Comparison of ENCODE assay signal across 29 cellular contexts in genomic region chr2:189538402-189538801, GRCh38.
"Had no signal": no experiment of that assay in that cellular context is flagged by ENCODE, and none has a peak within 500 bp of the region (broad histone marks: within the 10 kb centered on the region; RNA-seq: fewer than 3 reads in every experiment).

No MANE protein-coding gene starts in this region.

- ATAC-seq: stimulated activated effector memory CD8-positive, alpha-beta T cell treated with anti-CD3 and anti-CD28 coated beads, Interleukin-12 subunit alpha, Interleukin-12 subunit beta, amount 100 ng/mL, for 72 hours; stimulated activated memory B cell treated with anti-CD40 and anti-IgM and Interleukin-4, amounts not matched to agents 10 μg/mL and 1 μg/mL and 100 μg/mL, for 72 hours; stimulated activated naive B cell treated with anti-CD40 and anti-IgM and Interleukin-4, amounts not matched to agents 10 μg/mL and 1 μg/mL and 100 μg/mL, for 72 hours; stimulated activated naive CD8-positive, alpha-beta T cell treated with anti-CD3 and anti-CD28 coated beads, Interleukin-15, amount 100 ng/mL, for 72 hours; stimulated activated naive CD8-positive, alpha-beta T cell treated with anti-CD3 and anti-CD28 coated beads, Interleukin-15, Interleukin-2, amounts not matched to agents 100 U/mL and 50 U/mL, for 24 hours; upper lobe of right lung had no signal

- H3K27me3 ChIP-seq: stomach, suprapubic skin, testis, thyroid gland, tibial artery, tibial nerve, transverse colon, upper lobe of left lung, upper lobe of right lung, uterus, vagina had no signal

- H3K27ac Mint-ChIP-seq: stimulated activated effector memory CD8-positive, alpha-beta T cell treated with anti-CD3 and anti-CD28 coated beads, Interleukin-12 subunit alpha, Interleukin-12 subunit beta, amount 100 ng/mL, for 72 hours; stimulated activated memory B cell treated with anti-CD40 and anti-IgM and Interleukin-4, amounts not matched to agents 10 μg/mL and 1 μg/mL and 100 μg/mL, for 72 hours; stimulated activated naive B cell treated with anti-CD40 and anti-IgM and Interleukin-4, amounts not matched to agents 10 μg/mL and 1 μg/mL and 100 μg/mL, for 72 hours; stimulated activated naive CD8-positive, alpha-beta T cell treated with anti-CD3 and anti-CD28 coated beads, Interleukin-15, amount 100 ng/mL, for 72 hours; stimulated activated naive CD8-positive, alpha-beta T cell treated with anti-CD3 and anti-CD28 coated beads, Interleukin-15, Interleukin-2, amounts not matched to agents 100 ng/mL and 50 ng/mL, for 24 hours; type B pancreatic cell had no signal

- H3K4me3 Mint-ChIP-seq: stimulated activated effector memory CD8-positive, alpha-beta T cell treated with anti-CD3 and anti-CD28 coated beads, Interleukin-12 subunit alpha, Interleukin-12 subunit beta, amount 100 ng/mL, for 72 hours; stimulated activated memory B cell treated with anti-CD40 and anti-IgM and Interleukin-4, amounts not matched to agents 10 μg/mL and 1 μg/mL and 100 μg/mL, for 72 hours; stimulated activated naive B cell treated with anti-CD40 and anti-IgM and Interleukin-4, amounts not matched to agents 10 μg/mL and 1 μg/mL and 100 μg/mL, for 72 hours; stimulated activated naive CD8-positive, alpha-beta T cell treated with anti-CD3 and anti-CD28 coated beads, Interleukin-15, amount 100 ng/mL, for 72 hours; stimulated activated naive CD8-positive, alpha-beta T cell treated with anti-CD3 and anti-CD28 coated beads, Interleukin-15, Interleukin-2, amounts not matched to agents 100 ng/mL and 50 ng/mL, for 24 hours; type B pancreatic cell had no signal

- H3K27ac ChIP-seq: stomach, suprapubic skin, testis, thoracic aorta, thyroid gland, tibial artery, tibial nerve, transverse colon, upper lobe of left lung, upper lobe of right lung, vagina had no signal

- H3K9me3 ChIP-seq: stomach, suprapubic skin, testis, thoracic aorta, thyroid gland, tibial artery, tibial nerve, transverse colon, upper lobe of left lung, upper lobe of right lung, uterus, vagina had no signal

- H3K4me1 Mint-ChIP-seq: stimulated activated effector memory CD8-positive, alpha-beta T cell treated with anti-CD3 and anti-CD28 coated beads, Interleukin-12 subunit alpha, Interleukin-12 subunit beta, amount 100 ng/mL, for 72 hours; stimulated activated memory B cell treated with anti-CD40 and anti-IgM and Interleukin-4, amounts not matched to agents 10 μg/mL and 1 μg/mL and 100 μg/mL, for 72 hours; stimulated activated naive B cell treated with anti-CD40 and anti-IgM and Interleukin-4, amounts not matched to agents 10 μg/mL and 1 μg/mL and 100 μg/mL, for 72 hours; stimulated activated naive CD8-positive, alpha-beta T cell treated with anti-CD3 and anti-CD28 coated beads, Interleukin-15, amount 100 ng/mL, for 72 hours had no signal

- H3K9me3 Mint-ChIP-seq: stimulated activated effector memory CD8-positive, alpha-beta T cell treated with anti-CD3 and anti-CD28 coated beads, Interleukin-12 subunit alpha, Interleukin-12 subunit beta, amount 100 ng/mL, for 72 hours; stimulated activated naive CD8-positive, alpha-beta T cell treated with anti-CD3 and anti-CD28 coated beads, Interleukin-15, Interleukin-2, amounts not matched to agents 100 ng/mL and 50 ng/mL, for 24 hours had no signal

- H3K36me3 Mint-ChIP-seq: stimulated activated effector memory CD8-positive, alpha-beta T cell treated with anti-CD3 and anti-CD28 coated beads, Interleukin-12 subunit alpha, Interleukin-12 subunit beta, amount 100 ng/mL, for 72 hours; stimulated activated memory B cell treated with anti-CD40 and anti-IgM and Interleukin-4, amounts not matched to agents 10 μg/mL and 1 μg/mL and 100 μg/mL, for 72 hours; stimulated activated naive B cell treated with anti-CD40 and anti-IgM and Interleukin-4, amounts not matched to agents 10 μg/mL and 1 μg/mL and 100 μg/mL, for 72 hours; type B pancreatic cell had no signal

- H3K27me3 Mint-ChIP-seq: stimulated activated naive CD8-positive, alpha-beta T cell treated with anti-CD3 and anti-CD28 coated beads, Interleukin-15, amount 100 ng/mL, for 72 hours; stimulated activated naive CD8-positive, alpha-beta T cell treated with anti-CD3 and anti-CD28 coated beads, Interleukin-15, Interleukin-2, amounts not matched to agents 100 ng/mL and 50 ng/mL, for 24 hours; type B pancreatic cell had no signal

- FAIRE-seq: urothelium cell line had no signal

- H3K4me3 ChIP-seq: stomach, suprapubic skin, testis, thoracic aorta, thyroid gland, tibial artery, tibial nerve, transverse colon, upper lobe of left lung, upper lobe of right lung, uterus, vagina had no signal

- DNase-seq: stimulated activated CD4-positive, alpha-beta T cell treated with anti-CD3 and anti-CD28 coated beads, Interleukin-2, amount 100 ng/mL, for 48 hours; stimulated activated CD4-positive, alpha-beta T cell treated with anti-CD3 and anti-CD28 coated beads, Interleukin-4, amount 100 ng/mL, for 1 hour; stimulated activated CD4-positive, alpha-beta T cell treated with anti-CD3 and anti-CD28 coated beads, Interleukin-4, amount 100 ng/mL, for 24 hours; stimulated activated CD4-positive, alpha-beta T cell treated with anti-CD3 and anti-CD28 coated beads, Interleukin-4, amount 100 ng/mL, for 4 hours; stimulated activated CD8-positive, alpha-beta memory T cell treated with anti-CD3 and anti-CD28 coated beads, Interleukin-4, amount 100 ng/mL, for 48 hours; stimulated activated naive B cell treated with anti-CD40 and anti-IgM and Interleukin-4, amounts not matched to agents 10 μg/mL and 1 μg/mL and 100 μg/mL, for 72 hours; stimulated activated naive CD4-positive, alpha-beta T cell; stimulated activated naive CD4-positive, alpha-beta T cell treated with Interleukin-2 at 50 U/mL for 16 hours; stimulated activated naive CD8-positive, alpha-beta T cell treated with anti-CD3 and anti-CD28 coated beads, Interleukin-15, amount 100 ng/mL, for 72 hours; stimulated activated naive CD8-positive, alpha-beta T cell treated with anti-CD3 and anti-CD28 coated beads, Interleukin-15, Interleukin-2, amounts not matched to agents 100 U/mL and 50 U/mL, for 24 hours; stomach; substantia nigra; testis; thyroid gland; tibial artery; transverse colon; trophoblast cell; upper lobe of left lung; upper lobe of right lung; uterus had no signal

- H3K4me1 ChIP-seq: upper lobe of left lung had no signal

- H3K36me3 ChIP-seq: stomach, suprapubic skin, thoracic aorta, thyroid gland, tibial artery, tibial nerve, transverse colon, upper lobe of left lung, upper lobe of right lung, uterus, vagina had no signal
